Comparison of ENCODE assay signal across 9 cellular contexts in the genomic region with DNA sequence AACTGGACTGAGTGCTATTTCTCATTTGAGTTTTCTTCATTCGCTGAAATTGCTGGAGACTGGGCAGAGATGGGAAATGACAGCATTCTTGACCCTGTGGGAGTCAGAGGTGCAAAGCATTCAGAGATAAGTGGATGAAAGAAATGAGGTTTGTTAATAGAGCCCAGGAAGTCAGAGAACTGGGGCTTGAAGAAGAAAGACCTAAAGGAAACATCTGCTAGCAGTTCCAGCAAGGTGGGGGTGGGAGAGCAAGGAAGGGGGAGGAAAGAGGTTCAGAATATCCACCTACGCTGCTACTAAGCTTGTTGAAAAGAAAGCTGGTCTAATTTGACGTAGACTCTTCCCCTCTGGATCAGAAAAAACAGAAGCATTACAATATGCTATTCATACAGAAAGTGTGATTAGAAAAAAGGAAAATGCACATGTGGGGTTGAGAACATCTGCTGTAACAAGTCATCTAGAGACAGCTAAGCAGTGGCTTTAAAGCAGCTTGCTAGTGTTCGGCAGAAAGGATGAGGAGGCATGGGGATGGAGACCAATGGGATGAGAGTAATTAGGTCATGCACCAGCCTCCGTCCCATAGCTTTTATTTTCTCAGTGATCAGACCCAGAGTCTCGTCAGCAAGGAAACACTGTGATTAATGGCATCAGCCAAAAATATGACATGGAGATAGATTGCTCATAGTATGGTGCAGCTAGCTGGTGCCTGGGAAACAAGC. TPM values are rescaled to one million over a fixed set of nuclear protein-coding genes. Genes with fewer than 3 reads are reported as not detected.
DNase-seq lines count a peak whose midpoint lies in the region; ATAC-seq and TF ChIP-seq lines count a peak whose summit lies in the region.
"Had no signal": no experiment of that assay in that cellular context is flagged by ENCODE, and none has a peak within 500 bp of the region (broad histone marks: within the 10 kb centered on the region; RNA-seq: fewer than 3 reads in every experiment).

No MANE protein-coding gene starts in this region.

- H3K27me3 Mint-ChIP-seq in effector memory CD8-positive, alpha-beta T cell = no peaks in the 10 kb centered on the region

- H2BK5ac ChIP-seq in trophoblast cell (ENCODE audit: low read depth, low read length, poor library complexity) = no peak overlapping the region

- no peaks in the 10 kb centered on the region for H3K27me3 ChIP-seq in trophoblast cell (ENCODE audit: insufficient read depth, low read length)

- no peak overlapping the region for H2AK5ac ChIP-seq in trophoblast cell (ENCODE audit: low read length)

- DNase-seq in GM12864 (ENCODE audit: low read depth) (peak; percentile 89), NCI-H524 (lab: John Stamatoyannopoulos, UW) (no peak), trophoblast cell (no peak), posterior cingulate gyrus (no peak)
- DNase-seq in Jurkat, Clone E6-1 (ENCODE audit: low read depth, low spot score) = peak; percentile 59
- no peak for DNase-seq in effector memory CD8-positive, alpha-beta T cell
- peak; percentile 67 for DNase-seq in stimulated activated CD4-positive, alpha-beta T cell treated with anti-CD3 and anti-CD28 coated beads, Interleukin-4, amount 100 ng/mL, for 24 hours

- peaks cover 1 to 3% of the 10 kb centered on the region in 2 experiments for H3K36me3 ChIP-seq in trophoblast cell (ENCODE audit: control insufficient read depth in 1 of 2, insufficient read depth in 2 of 2, low read length in 2 of 2)

- intact Hi-C loops in posterior cingulate gyrus (cut with DNase I) = no loop called here

- H2BK120ac ChIP-seq in trophoblast cell (ENCODE audit: insufficient read depth, low read length, poor library complexity) = no peak overlapping the region

- no peaks in the 10 kb centered on the region for H3K9me3 Mint-ChIP-seq in effector memory CD8-positive, alpha-beta T cell

- H3K14ac ChIP-seq in trophoblast cell (ENCODE audit: low read length) = no peak overlapping the region

- peaks cover 27 to 51% of the 10 kb centered on the region in 2 donors for H3K4me1 Mint-ChIP-seq in effector memory CD8-positive, alpha-beta T cell (ENCODE audit: low read depth in 2 of 2)

- no peak overlapping the region for H3K23ac ChIP-seq in trophoblast cell (ENCODE audit: low read length)

- no peak overlapping the region for H4K12ac ChIP-seq in trophoblast cell (ENCODE audit: low read depth, low read length)

- peaks cover 4% of the 10 kb centered on the region for H3K79me1 ChIP-seq in trophoblast cell (ENCODE audit: low read length)

- no peak for TF ChIP-seq CTCF in GM12864 (IDR thresholded peaks at IDR 0.05; ENCODE audit: low read depth, low read length, missing control alignments)

- H3K27ac Mint-ChIP-seq in effector memory CD8-positive, alpha-beta T cell = peak overlapping the region; percentile 42 to 75

- peaks cover 7 to 12% of the 10 kb centered on the region in 2 experiments for H3K4me1 ChIP-seq in trophoblast cell (ENCODE audit: control insufficient read depth in 1 of 2, insufficient read depth in 2 of 2, low read length in 2 of 2)

- ATAC-seq in GM21576 (IDR thresholded peaks at IDR 0.05; ENCODE audit: unreplicated experiment) = peak; percentile 51
- ATAC-seq in effector memory CD8-positive, alpha-beta T cell (replicated peaks) = no peak

- WGBS in trophoblast cell (ENCODE audit: extremely low coverage, insufficient coverage, insufficient read length) = no CpG with 5 or more reads among the region's 6 CpGs

- H3K4me2 ChIP-seq in trophoblast cell (ENCODE audit: low read length) = no peak overlapping the region

- H4K8ac ChIP-seq in trophoblast cell (ENCODE audit: low read depth, low read length) = no peak overlapping the region

- H2AFZ ChIP-seq in trophoblast cell (ENCODE audit: insufficient read depth, low read length, poor library complexity) = no peak overlapping the region

- peaks cover 7% of the 10 kb centered on the region for H3K36me3 Mint-ChIP-seq in effector memory CD8-positive, alpha-beta T cell (ENCODE audit: insufficient read depth)

- H3K9me3 ChIP-seq in trophoblast cell (ENCODE audit: insufficient read depth, low read depth, low read length) = no peaks in the 10 kb centered on the region

- no peak overlapping the region for H3K9ac ChIP-seq in trophoblast cell (ENCODE audit: low read length)

- H3K27ac ChIP-seq in trophoblast cell (ENCODE audit: low read depth, low read length) = no peak overlapping the region
- H3K27ac ChIP-seq: HL-60 had no signal

- H3K79me2 ChIP-seq in trophoblast cell (ENCODE audit: control insufficient read depth, insufficient read depth, low read length, poor library complexity) = no peaks in the 10 kb centered on the region

- no peak overlapping the region for H2BK12ac ChIP-seq in trophoblast cell (ENCODE audit: low read length)

- no peak overlapping the region for H3K18ac ChIP-seq in trophoblast cell (ENCODE audit: low read length)

- no peak overlapping the region for H4K91ac ChIP-seq in trophoblast cell (ENCODE audit: low read depth, low read length)

- H3K4ac ChIP-seq in trophoblast cell (ENCODE audit: low read depth, low read length) = no peak overlapping the region

- H3K4me3 ChIP-seq in GM12864 (ENCODE audit: low read depth, low read length) (peak overlapping the region; percentile 39), trophoblast cell (ENCODE audit: low read depth, low read length) (no peak overlapping the region)
- no peak overlapping the region for H3K4me3 ChIP-seq in Jurkat, Clone E6-1 (ENCODE audit: low read length)

- peak overlapping the region in 1 of 2 donors; percentile 11 for H3K4me3 Mint-ChIP-seq in effector memory CD8-positive, alpha-beta T cell

RNA-seq across cellular contexts. Expression of gene NAB1, which starts 29.7 kb away (rescaled TPM):
- 18.7 TPM for polyA plus RNA-seq in Jurkat, Clone E6-1 (2012; ENCODE audit: insufficient read depth, insufficient read length)
- 21.4 and 23.7 TPM in 2 replicates for polyA plus RNA-seq in trophoblast cell (2013)

Comparison
In these comparisons a context has a peak if more than half of its experiments do, and no peak if none do; other contexts are left out.
1. DNase-seq: peak in GM12864 (single experiment), Jurkat, Clone E6-1 (single experiment) and stimulated activated CD4-positive, alpha-beta T cell treated with anti-CD3 and anti-CD28 coated beads, Interleukin-4, amount 100 ng/mL, for 24 hours (single experiment); none in effector memory CD8-positive, alpha-beta T cell (0 of 3), NCI-H524 (0 of 2), trophoblast cell (0 of 2) and posterior cingulate gyrus (0 of 10).